8 cellular contexts compared by ENCODE assay signal in the genomic region with DNA sequence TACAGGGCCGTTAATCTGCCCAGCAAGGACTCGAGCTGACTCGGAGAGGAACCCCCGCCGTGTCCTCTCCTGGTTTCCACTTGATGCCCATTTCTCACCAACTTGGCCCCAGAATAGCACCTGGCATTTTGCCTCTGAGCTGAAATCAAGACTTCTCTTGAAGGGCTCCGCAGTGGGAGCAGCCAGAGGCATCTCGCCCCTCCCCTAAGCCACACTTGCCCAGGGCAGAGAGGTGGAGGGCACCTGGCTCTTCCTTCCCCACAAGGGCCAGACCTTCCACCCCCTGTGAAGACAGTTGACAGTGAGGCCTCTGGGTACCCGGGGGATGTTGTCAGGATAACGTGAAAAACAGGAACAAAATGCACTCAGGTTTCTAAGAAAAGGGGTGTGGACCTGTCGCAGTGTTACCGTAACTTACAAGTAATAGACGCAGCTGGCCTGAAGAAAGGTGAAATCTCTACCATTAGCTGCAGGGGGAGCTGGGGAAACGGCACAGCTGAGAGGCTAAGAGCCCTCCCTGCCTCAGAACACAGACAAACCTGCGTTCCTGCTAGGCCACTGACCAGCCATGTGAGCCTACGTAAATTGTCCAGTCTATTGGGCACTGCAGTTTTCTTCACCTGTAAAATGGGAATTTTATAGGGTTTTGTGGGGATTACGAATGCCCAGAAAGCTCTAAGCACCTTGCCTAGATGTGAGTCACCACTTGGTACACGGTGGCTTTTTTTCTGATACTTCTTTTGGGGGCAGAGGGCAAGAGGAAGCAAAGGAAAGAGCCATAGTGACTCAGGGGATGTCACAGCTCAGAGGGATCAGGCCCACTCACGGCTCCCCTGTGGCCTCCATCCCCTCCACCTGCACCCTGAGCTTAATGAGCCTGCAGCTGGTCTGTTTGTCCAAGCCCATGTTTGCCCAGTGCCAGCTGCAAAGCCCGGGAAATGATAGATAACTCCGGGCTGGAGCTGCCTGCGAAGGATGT. TPM values are rescaled to one million over a fixed set of nuclear protein-coding genes. Genes with fewer than 3 reads are reported as not detected.
DNase-seq lines count a peak whose midpoint lies in the region; TF ChIP-seq lines count a peak whose summit lies in the region.

No MANE protein-coding gene starts in this region.

- peak; percentile 9 for DNase-seq in stimulated activated CD4-positive, alpha-beta T cell treated with anti-CD3 and anti-CD28 coated beads, Interleukin-2, amount 100 ng/mL, for 4 hours (ENCODE audit: low read depth)
- DNase-seq in stimulated activated CD4-positive, alpha-beta T cell treated with anti-CD3 and anti-CD28 coated beads, Interleukin-4, amount 100 ng/mL, for 24 hours = no peak
- DNase-seq in NCI-H2196 (lab: John Stamatoyannopoulos, UW; ENCODE audit: unreplicated experiment) = peak; percentile 33
- no peak for DNase-seq in astrocyte of the spinal cord (ENCODE audit: low read depth, low spot score)
- no peak for DNase-seq in osteocyte (ENCODE audit: extremely low spot score, unreplicated experiment)
- no peak for DNase-seq in esophagus muscularis mucosa (ENCODE audit: extremely low spot score)
- DNase-seq in NCI-H1930 (lab: John Stamatoyannopoulos, UW) = no peak
- DNase-seq in activated effector memory CD4-positive, alpha-beta T cell treated with Interleukin-2 at 50 U/mL for 16 hours = no peak

- peaks cover 7 to 50% (median 36%) of the 10 kb centered on the region in 4 donors for H3K4me1 ChIP-seq in esophagus muscularis mucosa

- TF ChIP-seq CTCF in astrocyte of the spinal cord (IDR thresholded peaks at IDR 0.05; ENCODE audit: low read depth, low read length) (peak; percentile 33), osteocyte (IDR thresholded peaks at IDR 0.05) (peak; percentile 29), esophagus muscularis mucosa (IDR thresholded peaks at IDR 0.05) (no peak)

- WGBS in esophagus muscularis mucosa = 46% methylated on average over 15 of the region's 21 CpGs

- H3K27ac ChIP-seq in esophagus muscularis mucosa (replicated peaks in 1 of 4) = no peak overlapping the region

- peaks cover 2% of the 10 kb centered on the region for H3K36me3 Mint-ChIP-seq in osteocyte (ENCODE audit: unreplicated experiment)

- H3K36me3 ChIP-seq in esophagus muscularis mucosa = peaks cover 0 to 20% (median 12%) of the 10 kb centered on the region in 4 donors

- TF ChIP-seq POLR2A in esophagus muscularis mucosa (IDR thresholded peaks at IDR 0.05; ENCODE audit: low read depth) = no peak

- H3K9me3 Mint-ChIP-seq in osteocyte (ENCODE audit: unreplicated experiment) = no peaks in the 10 kb centered on the region

- in situ Hi-C loops in astrocyte of the spinal cord (cut with HindIII; ENCODE audit: low sequenced_read_pairs) = no loop called here

- H3K9me3 ChIP-seq in esophagus muscularis mucosa = no peaks in the 10 kb centered on the region

- H3K4me1 Mint-ChIP-seq in osteocyte (ENCODE audit: unreplicated experiment) = peaks cover 2% of the 10 kb centered on the region

- peaks cover 14% of the 10 kb centered on the region for H3K27me3 Mint-ChIP-seq in osteocyte (ENCODE audit: unreplicated experiment)

- intact Hi-C loops in esophagus muscularis mucosa (cut with DNase I) = no loop called here

- H3K4me3 Mint-ChIP-seq in osteocyte (ENCODE audit: unreplicated experiment) = no peak overlapping the region

- no peak for TF ChIP-seq EP300 in esophagus muscularis mucosa (IDR thresholded peaks at IDR 0.05)

- no peak overlapping the region for H3K4me3 ChIP-seq in astrocyte of the spinal cord (ENCODE audit: low read depth, low read length)
- H3K4me3 ChIP-seq in esophagus muscularis mucosa = no peak overlapping the region

- peaks cover 0 to 70% (median 6%) of the 10 kb centered on the region in 4 donors for H3K27me3 ChIP-seq in esophagus muscularis mucosa

- H3K27ac Mint-ChIP-seq in osteocyte (ENCODE audit: unreplicated experiment) = no peak overlapping the region

RNA-seq across cellular contexts. Expression of gene CABP7, which starts 18.6 kb away (rescaled TPM):
- total RNA-seq in osteocyte (not detected in 2 replicates), esophagus muscularis mucosa (under 1 TPM; under 0.01 to 0.99 (median 0.54) TPM)

Comparison
In these comparisons a context has a peak if more than half of its experiments do, and no peak if none do; other contexts are left out.
1. DNase-seq: peak in stimulated activated CD4-positive, alpha-beta T cell treated with anti-CD3 and anti-CD28 coated beads, Interleukin-2, amount 100 ng/mL, for 4 hours (single experiment) and NCI-H2196 (single experiment); none in stimulated activated CD4-positive, alpha-beta T cell treated with anti-CD3 and anti-CD28 coated beads, Interleukin-4, amount 100 ng/mL, for 24 hours (single experiment), astrocyte of the spinal cord (single experiment), osteocyte (single experiment), esophagus muscularis mucosa (single experiment), NCI-H1930 (0 of 2) and activated effector memory CD4-positive, alpha-beta T cell treated with Interleukin-2 at 50 U/mL for 16 hours (single experiment).
2. CTCF ChIP-seq: peak in astrocyte of the spinal cord (single experiment) and osteocyte (single experiment); none in esophagus muscularis mucosa (0 of 3).